Comparison of ENCODE assay signal across 17 cellular contexts in genomic region chr11:87020764-87021365, GRCh38. TPM values are rescaled to one million over a fixed set of nuclear protein-coding genes. Genes with fewer than 3 reads are reported as not detected.
A peak's percentile ranks its signal among the peaks of the same experiment; 100 is the strongest.
DNase-seq lines count a peak whose midpoint lies in the region; ATAC-seq and TF ChIP-seq lines count a peak whose summit lies in the region.
"Had no signal": no experiment of that assay in that cellular context is flagged by ENCODE, and none has a peak within 500 bp of the region (broad histone marks: within the 10 kb centered on the region; RNA-seq: fewer than 3 reads in every experiment).

No MANE protein-coding gene starts in this region.

- H3K9me2 ChIP-seq in SK-N-SH: no peaks in the 10 kb centered on the region

- H3K4me1 ChIP-seq in SK-N-SH (ENCODE audit: control insufficient read depth in 1 of 2, insufficient read depth in 2 of 2, low read depth in 1 of 2, low read length in 1 of 2) (peaks cover 0 to 12% of the 10 kb centered on the region in 2 experiments; a peak in 1 of 4 replicates), osteoblast (ENCODE audit: insufficient read depth, low read length) (no peaks in the 10 kb centered on the region)

- TF ChIP-seq RAD21 in SK-N-SH (IDR thresholded peaks at IDR 0.05; ENCODE audit: low read length): no peak

- CTCF ChIA-PET in SK-N-SH (lab: Yijun Ruan, JAX): interaction anchor here (0.6 kb wide), 1 partner anchor 637 kb away, joined by 3 read pairs; no protein-coding TSS in a partner anchor

- H3K27me3 ChIP-seq in SK-N-SH (ENCODE audit: insufficient read depth) (no peaks in the 10 kb centered on the region), osteoblast (ENCODE audit: insufficient read depth, low read length) (no peaks in the 10 kb centered on the region)

- no peaks in the 10 kb centered on the region for H3K36me3 ChIP-seq in SK-N-SH (replicated peaks in 1 of 2; ENCODE audit: control insufficient read depth in 1 of 2, insufficient read depth in 2 of 2, low read length in 1 of 2)
- no peaks in the 10 kb centered on the region for H3K36me3 ChIP-seq in osteoblast (ENCODE audit: insufficient read depth, low read length)

- no peaks in the 10 kb centered on the region for H3K9me3 ChIP-seq in SK-N-SH
- no peaks in the 10 kb centered on the region for H3K9me3 ChIP-seq in osteoblast (ENCODE audit: low read depth, low read length)

- no peak for ATAC-seq in HG02588 (IDR thresholded peaks at IDR 0.05; ENCODE audit: unreplicated experiment)
- ATAC-seq in GM21515 (IDR thresholded peaks at IDR 0.05; ENCODE audit: unreplicated experiment): no peak
- ATAC-seq: Panc1 had no signal

- 48% methylated on average over 3 of the region's 3 CpGs for WGBS in SK-N-SH (ENCODE audit: low lambda C conversion rate)

- H3K4me2 ChIP-seq in SK-N-SH (no peak overlapping the region), osteoblast (ENCODE audit: insufficient read depth, low read length) (no peak overlapping the region)

- H2AFZ ChIP-seq in SK-N-SH (ENCODE audit: low read depth): no peak overlapping the region
- no peak overlapping the region for H2AFZ ChIP-seq in osteoblast (ENCODE audit: low read length)

- DNase-seq in SK-N-SH (no peak), choroid plexus epithelial cell (ENCODE audit: low read depth) (peak; percentile 31), fibroblast of mammary gland (ENCODE audit: low read depth) (peak; percentile 54), osteoblast (ENCODE audit: insufficient read length, low spot score, missing footprints) (peak; percentile 58), GOT3 (lab: John Stamatoyannopoulos, UW) (no peak)
- DNase-seq: CD4-positive, CD25-positive, alpha-beta regulatory T cell; DMS79; NCI-H1092 treated with DMSO at 0.1 percent for 48 hours; NCI-H1436 treated with DMSO at 0.1 percent for 48 hours; NCI-H2029 treated with DMSO at 0.1 percent for 48 hours; NCI-H226; NCI-H510A treated with DMSO at 0.1 percent for 48 hours; NCI-H748 treated with DMSO at 0.1 percent for 48 hours had no signal

- H3F3A ChIP-seq in SK-N-SH (replicated peaks; ENCODE audit: insufficient read depth): no peaks in the 10 kb centered on the region

- H3K27ac ChIP-seq in SK-N-SH (ENCODE audit: low read depth in 2 of 2, low read length in 1 of 2): no peak overlapping the region
- H3K27ac ChIP-seq in osteoblast (ENCODE audit: low read depth, low read length): no peak overlapping the region

- no peak for TF ChIP-seq CTCF in SK-N-SH (IDR thresholded peaks at IDR 0.05)
- TF ChIP-seq CTCF in choroid plexus epithelial cell (conservative IDR thresholded peaks at IDR 0.05; ENCODE audit: low read depth, low read length): no peak
- TF ChIP-seq CTCF in fibroblast of mammary gland (conservative IDR thresholded peaks at IDR 0.05; ENCODE audit: control insufficient read depth, insufficient read depth, low read depth, low read length): no peak
- no peak for TF ChIP-seq CTCF in osteoblast (IDR thresholded peaks at IDR 0.05; ENCODE audit: extremely low read depth, low read depth, low read length)

- H3K79me2 ChIP-seq in SK-N-SH (ENCODE audit: insufficient read depth) (no peaks in the 10 kb centered on the region), osteoblast (ENCODE audit: insufficient read depth, low read length) (no peaks in the 10 kb centered on the region)

- H4K20me1 ChIP-seq in SK-N-SH (ENCODE audit: insufficient read depth) (no peaks in the 10 kb centered on the region), osteoblast (ENCODE audit: insufficient read depth, low read length) (no peaks in the 10 kb centered on the region)

- TF ChIP-seq EP300 in SK-N-SH (IDR thresholded peaks at IDR 0.05; ENCODE audit: borderline replicate concordance in 1 of 2, low read depth in 1 of 2, low read length in 1 of 2): 0 out of 4 replicates have a peak, but pooled peaks of 1 of the 2 experiments have one; percentile 12

- H3K4me3 ChIP-seq in SK-N-SH (ENCODE audit: low read depth in 2 of 2, low read length in 1 of 2) (no peak overlapping the region), choroid plexus epithelial cell (ENCODE audit: low read depth, low read length) (no peak overlapping the region), fibroblast of mammary gland (ENCODE audit: control insufficient read depth, low read depth, low read length) (no peak overlapping the region), osteoblast (ENCODE audit: insufficient read depth, low read length) (no peak overlapping the region)
- H3K4me3 ChIP-seq: K562 had no signal

- POLR2A ChIA-PET in SK-N-SH (lab: Yijun Ruan, JAX): no interaction called here

- no peak overlapping the region for H3K9ac ChIP-seq in SK-N-SH

TF ChIP-seq in SK-N-SH, 30 proteins besides CTCF, POLR2A, EP300 and RAD21:
- TF ChIP-seq FOXJ3 (CRISPR knock-in tag; IDR thresholded peaks at IDR 0.05) (no peak), MAX (IDR thresholded peaks at IDR 0.05; ENCODE audit: low read depth) (no peak), FOSL2 (IDR thresholded peaks at IDR 0.05; ENCODE audit: borderline replicate concordance, low read depth) (0 out of 2 replicates have a peak, but pooled peaks have one; percentile 12), POLR2AphosphoS5 (IDR thresholded peaks at IDR 0.05; ENCODE audit: low read depth, low read length) (no peak), FOXM1 (IDR thresholded peaks at IDR 0.05; ENCODE audit: low read depth) (no peak), NFIC (IDR thresholded peaks at IDR 0.05; ENCODE audit: borderline replicate concordance) (peak; percentile 18; the same call in 1 of the 2 replicates), GATA2 (CRISPR knock-in tag; IDR thresholded peaks at IDR 0.05) (no peak), JUND (IDR thresholded peaks at IDR 0.05) (0 out of 2 replicates have a peak, but pooled peaks have one; percentile 9), TEAD4 (IDR thresholded peaks at IDR 0.05; ENCODE audit: borderline replicate concordance, insufficient read depth) (no peak), TCF12 (IDR thresholded peaks at IDR 0.05) (peak; percentile 78), PBX3 (IDR thresholded peaks at IDR 0.05) (peak; percentile 46; the same call in 1 of the 2 replicates), ZBTB33 (IDR thresholded peaks at IDR 0.05; ENCODE audit: borderline replicate concordance, low read depth) (no peak), RXRA (IDR thresholded peaks at IDR 0.05; ENCODE audit: borderline replicate concordance, low read depth) (no peak), TAF1 (IDR thresholded peaks at IDR 0.05; ENCODE audit: borderline replicate concordance, low read depth, low read length) (no peak), NRF1 (IDR thresholded peaks at IDR 0.05; ENCODE audit: low read depth, low read length) (no peak), ELF1 (IDR thresholded peaks at IDR 0.05) (no peak)

RNA-seq across cellular contexts. Expression of gene TMEM135, which starts 16.9 kb away (rescaled TPM):
- 3.0 and 5.2 TPM in 2 replicates for polyA plus RNA-seq in SK-N-SH (2012; rRNA removed)
- 4.5 and 4.9 TPM in 2 replicates for polyA plus RNA-seq in SK-N-SH (2012; cell fraction: cytosol; rRNA removed)
- 4.1 and 6.5 TPM in 2 replicates for polyA plus RNA-seq in SK-N-SH (2012; cell fraction: nucleus; rRNA removed)
- total RNA-seq in osteoblast: 35.8 and 56.0 TPM in 2 replicates

Comparison
In these comparisons a context has a peak if more than half of its experiments do, and no peak if none do; other contexts are left out.
1. DNase-seq: peak in choroid plexus epithelial cell (single experiment), fibroblast of mammary gland (single experiment) and osteoblast (single experiment); none in SK-N-SH (single experiment) and GOT3 (single experiment).